In the genomic region with DNA sequence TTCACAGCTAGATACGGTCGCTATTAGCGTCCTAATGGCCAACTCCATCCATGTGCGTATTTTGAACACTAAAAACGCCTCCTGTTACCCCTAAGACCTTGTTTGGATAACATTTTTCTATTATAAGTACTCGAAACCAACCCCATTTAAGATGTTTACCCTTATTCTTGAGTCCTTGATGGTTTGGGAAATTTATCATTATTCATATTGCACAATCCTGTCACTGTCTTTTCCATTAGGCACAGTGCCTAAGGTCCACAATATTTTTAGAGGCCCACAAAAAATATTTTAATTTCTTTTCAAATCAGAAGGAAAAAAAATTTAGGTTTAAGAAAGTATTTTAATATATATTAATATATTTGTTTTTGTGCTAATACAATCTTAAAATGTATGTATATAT, we compare ENCODE assay signal across 11 cellular contexts. TPM values are rescaled to one million over a fixed set of nuclear protein-coding genes. Genes with fewer than 3 reads are reported as not detected.
DNase-seq lines count a peak whose midpoint lies in the region; ATAC-seq and TF ChIP-seq lines count a peak whose summit lies in the region.
"Had no signal": no experiment of that assay in that cellular context is flagged by ENCODE, and none has a peak within 500 bp of the region (broad histone marks: within the 10 kb centered on the region; RNA-seq: fewer than 3 reads in every experiment).

No MANE protein-coding gene starts in this region.

- peaks cover 11% of the 10 kb centered on the region for H3K4me1 Mint-ChIP-seq in activated naive CD8-positive, alpha-beta T cell (ENCODE audit: low read depth)
- peaks cover 11% of the 10 kb centered on the region for H3K4me1 Mint-ChIP-seq in activated naive CD8-positive, alpha-beta T cell treated with anti-CD3 and anti-CD28 coated beads for 36 hours

- no peak overlapping the region for H3K27ac Mint-ChIP-seq in activated naive CD8-positive, alpha-beta T cell
- no peak overlapping the region for H3K27ac Mint-ChIP-seq in activated naive CD8-positive, alpha-beta T cell treated with anti-CD3 and anti-CD28 coated beads for 36 hours
- H3K27ac Mint-ChIP-seq: stimulated activated memory B cell treated with anti-CD40 and anti-IgM and Interleukin-4, amounts not matched to agents 10 μg/mL and 1 μg/mL and 100 μg/mL, for 72 hours had no signal

- peak overlapping the region; percentile 83 to 91 (median 88) for H3K4me3 ChIP-seq in breast epithelium
- H3K4me3 ChIP-seq in mucosa of rectum (ENCODE audit: low read length in 2 of 2): peak overlapping the region; percentile 71 to 76
- H3K4me3 ChIP-seq in upper lobe of left lung: peak overlapping the region; percentile 70 to 97 (median 86)

- peaks cover 51% of the 10 kb centered on the region for H3K27me3 Mint-ChIP-seq in activated naive CD8-positive, alpha-beta T cell
- peaks cover 75% of the 10 kb centered on the region for H3K27me3 Mint-ChIP-seq in activated naive CD8-positive, alpha-beta T cell treated with anti-CD3 and anti-CD28 coated beads for 36 hours

- no peak for TF ChIP-seq EP300 in upper lobe of left lung (IDR thresholded peaks at IDR 0.05)

- intact Hi-C loops in breast epithelium (cut with DNase I; ENCODE audit: low total_unique reads): no loop called here

- peak overlapping the region; percentile 80 for H3K4me3 Mint-ChIP-seq in activated naive CD8-positive, alpha-beta T cell
- no peak overlapping the region for H3K4me3 Mint-ChIP-seq in activated naive CD8-positive, alpha-beta T cell treated with anti-CD3 and anti-CD28 coated beads for 36 hours

- no peaks in the 10 kb centered on the region for H3K27me3 ChIP-seq in breast epithelium
- peaks cover 11 to 14% of the 10 kb centered on the region in 2 donors for H3K27me3 ChIP-seq in mucosa of rectum (ENCODE audit: control insufficient read depth in 2 of 2, insufficient read depth in 2 of 2, low read length in 2 of 2)
- peaks cover 0 to 5% (median 0%) of the 10 kb centered on the region in 4 donors for H3K27me3 ChIP-seq in upper lobe of left lung

- DNase-seq in activated naive CD8-positive, alpha-beta T cell treated with anti-CD3 and anti-CD28 coated beads for 36 hours: no peak
- DNase-seq in breast epithelium (ENCODE audit: low spot score in 2 of 2) (no peak), upper lobe of left lung (no peak), GF-D8 (lab: John Stamatoyannopoulos, UW) (no peak)
- DNase-seq: SIG-M5 had no signal

- H3K27ac ChIP-seq in breast epithelium (peak overlapping the region; percentile 94 to 97), mucosa of rectum (ENCODE audit: low read depth in 2 of 2, low read length in 2 of 2) (peak overlapping the region in 1 of 2 donors; percentile 87), upper lobe of left lung (peak overlapping the region in 3 of 4 donors; percentile 94 to 98 (median 95))

- H3K9me3 ChIP-seq in breast epithelium: no peaks in the 10 kb centered on the region
- H3K9me3 ChIP-seq in mucosa of rectum (ENCODE audit: control insufficient read depth in 2 of 2, low read length in 2 of 2): no peaks in the 10 kb centered on the region
- H3K9me3 ChIP-seq in upper lobe of left lung: no peaks in the 10 kb centered on the region

- no peak for ATAC-seq in upper lobe of left lung (ENCODE audit: low FRiP score in 2 of 2)
- ATAC-seq in HG03460 (IDR thresholded peaks at IDR 0.05; ENCODE audit: unreplicated experiment): no peak
- no peak for ATAC-seq in GM18498 (IDR thresholded peaks at IDR 0.05; ENCODE audit: unreplicated experiment)
- ATAC-seq: stimulated activated memory B cell treated with anti-CD40 and anti-IgM and Interleukin-4, amounts not matched to agents 10 μg/mL and 1 μg/mL and 100 μg/mL, for 72 hours had no signal

- no peak for TF ChIP-seq POLR2A in breast epithelium (IDR thresholded peaks at IDR 0.05)
- no peak for TF ChIP-seq POLR2A in upper lobe of left lung (IDR thresholded peaks at IDR 0.05)

- 37% methylated on average over 6 of the region's 6 CpGs for WGBS in upper lobe of left lung, 2 donors

- H3K9me3 Mint-ChIP-seq in activated naive CD8-positive, alpha-beta T cell (ENCODE audit: low read depth): no peaks in the 10 kb centered on the region
- no peaks in the 10 kb centered on the region for H3K9me3 Mint-ChIP-seq in activated naive CD8-positive, alpha-beta T cell treated with anti-CD3 and anti-CD28 coated beads for 36 hours
- H3K9me3 Mint-ChIP-seq: stimulated activated memory B cell treated with anti-CD40 and anti-IgM and Interleukin-4, amounts not matched to agents 10 μg/mL and 1 μg/mL and 100 μg/mL, for 72 hours had no signal

- H3K36me3 Mint-ChIP-seq in activated naive CD8-positive, alpha-beta T cell: no peaks in the 10 kb centered on the region
- no peaks in the 10 kb centered on the region for H3K36me3 Mint-ChIP-seq in activated naive CD8-positive, alpha-beta T cell treated with anti-CD3 and anti-CD28 coated beads for 36 hours
- H3K36me3 Mint-ChIP-seq: stimulated activated memory B cell treated with anti-CD40 and anti-IgM and Interleukin-4, amounts not matched to agents 10 μg/mL and 1 μg/mL and 100 μg/mL, for 72 hours had no signal

- no peaks in the 10 kb centered on the region for H3K36me3 ChIP-seq in breast epithelium
- H3K36me3 ChIP-seq in mucosa of rectum (ENCODE audit: control insufficient read depth in 2 of 2, insufficient read depth in 2 of 2, low read length in 2 of 2): no peaks in the 10 kb centered on the region
- H3K36me3 ChIP-seq in upper lobe of left lung: no peaks in the 10 kb centered on the region

- H3K4me1 ChIP-seq in breast epithelium (peaks cover 0 to 5% of the 10 kb centered on the region in 2 donors), mucosa of rectum (ENCODE audit: control insufficient read depth in 2 of 2, insufficient read depth in 2 of 2, low read length in 2 of 2) (peaks cover 0 to 6% of the 10 kb centered on the region in 2 donors), upper lobe of left lung (peaks cover 3 to 59% (median 21%) of the 10 kb centered on the region in 4 donors)

- TF ChIP-seq CTCF in breast epithelium (IDR thresholded peaks at IDR 0.05) (no peak), upper lobe of left lung (IDR thresholded peaks at IDR 0.05) (no peak)

- peak overlapping the region in 1 of 2 donors; percentile 75 for H3K9ac ChIP-seq in mucosa of rectum (ENCODE audit: low read depth in 1 of 2, low read length in 2 of 2)

RNA-seq across cellular contexts. Expression of a gene that starts 1.3 kb away (rescaled TPM):
- total RNA-seq in activated naive CD8-positive, alpha-beta T cell treated with anti-CD3 and anti-CD28 coated beads for 36 hours: not detected
- total RNA-seq in breast epithelium: 100 to 1,000 TPM; 179 to 225 (median 222) TPM
- 100 to 1,000 TPM in 1 of 6 donors, 10 to 100 TPM in 5; 69.1 to 103 (median 85.8) TPM for total RNA-seq in upper lobe of left lung
- total RNA-seq: HT-29 had no signal

Comparison
In these comparisons a context has a peak if more than half of its experiments do, and no peak if none do; other contexts are left out.
1. RNA of a gene that starts 1.3 kb away (total RNA-seq): 179 to 225 TPM in breast epithelium and 69.1 to 103 TPM in upper lobe of left lung; not detected in activated naive CD8-positive, alpha-beta T cell treated with anti-CD3 and anti-CD28 coated beads for 36 hours; every median in the first group is over 10 times any median in the second.
2. Peak in every context shown above with its lines, with median percentiles within 50 percentile points of each other: H3K4me3 ChIP-seq.